9 cellular contexts compared by ENCODE assay signal in genomic region chr5:96433066-96433447, GRCh38. TPM values are rescaled to one million over a fixed set of nuclear protein-coding genes. Genes with fewer than 3 reads are reported as not detected.
DNase-seq lines count a peak whose midpoint lies in the region; ATAC-seq and TF ChIP-seq lines count a peak whose summit lies in the region.
"Had no signal": no experiment of that assay in that cellular context is flagged by ENCODE, and none has a peak within 500 bp of the region (broad histone marks: within the 10 kb centered on the region; RNA-seq: fewer than 3 reads in every experiment).

TSS of gene PCSK1 (minus strand) at chr5:96433248. CDS start at chr5:96433042, 206 bp downstream.

- peaks cover 49% of the 10 kb centered on the region for H3K27me3 Mint-ChIP-seq in endodermal cell (ENCODE audit: insufficient read depth)
- peaks cover 79% of the 10 kb centered on the region for H3K27me3 Mint-ChIP-seq in CD4-positive, alpha-beta T cell

- ATAC-seq in GM21515 (IDR thresholded peaks at IDR 0.05; ENCODE audit: unreplicated experiment) (peak; percentile 35), HG03139 (IDR thresholded peaks at IDR 0.05; ENCODE audit: unreplicated experiment) (no peak), HG03342 (IDR thresholded peaks at IDR 0.05; ENCODE audit: unreplicated experiment) (no peak)
- ATAC-seq in CD4-positive, alpha-beta T cell (ENCODE audit: poor library complexity) = no peak

- H3K4me3 ChIP-seq in endodermal cell (ENCODE audit: low read length) = peak within 1 kb of the TSS; percentile 89
- H3K4me3 ChIP-seq in skeletal muscle cell (ENCODE audit: low read depth, low read length) = peak within 1 kb of the TSS; percentile 40

- intact Hi-C loops in CD4-positive, alpha-beta T cell (cut with DNase I, micrococcal nuclease) = no loop called here

- peak; percentile 85 for DNase-seq in NCI-H2107 treated with DMSO at 0.1 percent for 48 hours (lab: John Stamatoyannopoulos, UW; ENCODE audit: unreplicated experiment)
- DNase-seq in endodermal cell = peak; percentile 69
- DNase-seq in skeletal muscle cell (ENCODE audit: low read depth) = no peak
- no peak for DNase-seq in amniotic stem cell (lab: John Stamatoyannopoulos, UW)
- no peak for DNase-seq in CD4-positive, alpha-beta T cell

- H3K36me3 Mint-ChIP-seq in endodermal cell (ENCODE audit: low read depth) = no peaks in the 10 kb centered on the region
- no peaks in the 10 kb centered on the region for H3K36me3 Mint-ChIP-seq in CD4-positive, alpha-beta T cell (ENCODE audit: low read depth)

- H3K9me3 ChIP-seq in endodermal cell (ENCODE audit: control insufficient read depth, low read length) = no peaks in the 10 kb centered on the region
- H3K9me3 ChIP-seq in CD4-positive, alpha-beta T cell (ENCODE audit: control insufficient read depth, low read length) = no peaks in the 10 kb centered on the region
- H3K9me3 ChIP-seq: neutrophil had no signal

- H3K4me3 Mint-ChIP-seq in endodermal cell = peak within 1 kb of the TSS; percentile 57
- no peak within 1 kb of the TSS for H3K4me3 Mint-ChIP-seq in CD4-positive, alpha-beta T cell

- no peaks in the 10 kb centered on the region for H3K36me3 ChIP-seq in endodermal cell (ENCODE audit: control insufficient read depth, insufficient read depth, low read length)
- H3K36me3 ChIP-seq: neutrophil had no signal

- no peak within 1 kb of the TSS for H3K27ac ChIP-seq in endodermal cell (ENCODE audit: low read depth, low read length)
- no peak within 1 kb of the TSS for H3K27ac ChIP-seq in CD4-positive, alpha-beta T cell (ENCODE audit: low read depth, low read length)
- H3K27ac ChIP-seq: neutrophil had no signal

- H3K4me1 Mint-ChIP-seq in endodermal cell = peaks cover 21% of the 10 kb centered on the region
- H3K4me1 Mint-ChIP-seq in CD4-positive, alpha-beta T cell (ENCODE audit: low read depth) = peaks cover 11% of the 10 kb centered on the region

- H3K4me1 ChIP-seq in endodermal cell (ENCODE audit: control insufficient read depth, insufficient read depth, low read length) = peaks cover 6% of the 10 kb centered on the region

- no peak within 1 kb of the TSS for H3K27ac Mint-ChIP-seq in endodermal cell
- no peak within 1 kb of the TSS for H3K27ac Mint-ChIP-seq in CD4-positive, alpha-beta T cell

- POLR2A ChIA-PET in CD4-positive, alpha-beta T cell (lab: Charles Lee) = no interaction called here

- TF ChIP-seq CTCF in endodermal cell (conservative IDR thresholded peaks at IDR 0.05) = no peak
- no peak for TF ChIP-seq CTCF in CD4-positive, alpha-beta T cell (IDR thresholded peaks at IDR 0.05)

- CTCF ChIA-PET in CD4-positive, alpha-beta T cell (lab: Charles Lee) = no interaction called here

- WGBS in endodermal cell (ENCODE audit: insufficient coverage in 1 of 2, insufficient read length in 1 of 2), 2 experiments = 0 to 2% methylated on average over 15 to 19 of the region's 19 CpGs

- H3K27me3 ChIP-seq in endodermal cell (ENCODE audit: control insufficient read depth, insufficient read depth, low read length, poor library complexity, severe bottlenecking) = peaks cover 52% of the 10 kb centered on the region
- peaks cover 73% of the 10 kb centered on the region for H3K27me3 ChIP-seq in CD4-positive, alpha-beta T cell (ENCODE audit: control insufficient read depth, insufficient read depth, low read length)

- H3K9me3 Mint-ChIP-seq in endodermal cell = no peaks in the 10 kb centered on the region
- H3K9me3 Mint-ChIP-seq in CD4-positive, alpha-beta T cell = no peaks in the 10 kb centered on the region

- no peak within 1 kb of the TSS for H3K9ac ChIP-seq in endodermal cell (ENCODE audit: extremely low read depth, low read length, poor library complexity, severe bottlenecking)

RNA-seq across cellular contexts. Expression of gene PCSK1, which starts in this region (rescaled TPM):
- not detected for total RNA-seq in endodermal cell
- 2.0 TPM for polyA plus RNA-seq in endodermal cell (2013, experiment 1 of 2)
- 1.2 TPM for polyA plus RNA-seq in endodermal cell (2013, experiment 2 of 2)
- total RNA-seq in CD4-positive, alpha-beta T cell = not detected

Comparison
In these comparisons a context has a peak if more than half of its experiments do, and no peak if none do; other contexts are left out.
1. DNase-seq: peak in NCI-H2107 treated with DMSO at 0.1 percent for 48 hours (single experiment) and endodermal cell (single experiment); none in skeletal muscle cell (single experiment), amniotic stem cell (single experiment) and CD4-positive, alpha-beta T cell (0 of 10).